Comparison of ENCODE assay signal across 21 cellular contexts in the genomic region with DNA sequence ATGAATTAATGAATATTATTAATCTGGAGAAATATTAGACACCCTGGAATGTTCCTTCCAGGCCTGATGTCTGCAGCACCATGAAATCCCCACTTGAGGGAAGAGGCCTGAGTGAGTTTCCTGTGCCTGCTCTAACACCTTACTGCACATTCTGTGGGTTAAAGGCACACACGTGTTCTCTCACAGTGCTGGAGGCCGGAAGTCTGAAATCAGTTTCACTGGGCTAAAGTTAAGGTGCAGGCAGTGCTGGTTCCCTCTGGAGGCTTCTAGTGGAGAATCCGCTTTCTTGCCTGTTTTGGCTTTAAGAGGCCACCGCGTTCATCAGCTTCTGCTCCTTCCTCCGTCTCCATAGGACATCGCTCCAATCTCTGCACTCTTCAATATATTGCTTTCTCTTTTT. TPM values are rescaled to one million over a fixed set of nuclear protein-coding genes. Genes with fewer than 3 reads are reported as not detected.
A peak's percentile ranks its signal among the peaks of the same experiment; 100 is the strongest.
DNase-seq lines count a peak whose midpoint lies in the region; ATAC-seq, FAIRE-seq and TF ChIP-seq lines count a peak whose summit lies in the region.
"Had no signal": no experiment of that assay in that cellular context is flagged by ENCODE, and none has a peak within 500 bp of the region (broad histone marks: within the 10 kb centered on the region; RNA-seq: fewer than 3 reads in every experiment).

No MANE protein-coding gene starts in this region.

- H3K27ac ChIP-seq in MM.1S (ENCODE audit: low read length): no peak overlapping the region
- no peak overlapping the region for H3K27ac ChIP-seq in colonic mucosa

- no peaks in the 10 kb centered on the region for H3K9me3 ChIP-seq in MM.1S (replicated peaks; ENCODE audit: insufficient read depth, low read length)
- no peaks in the 10 kb centered on the region for H3K9me3 ChIP-seq in colonic mucosa
- H3K9me3 ChIP-seq: HAP-1 had no signal

- H3K4me1 ChIP-seq in MM.1S (ENCODE audit: low read length) (0 out of 2 replicates have a peak, but pooled peaks cover 5% of the 10 kb centered on the region), colonic mucosa (no peaks in the 10 kb centered on the region)
- H3K4me1 ChIP-seq: HAP-1 had no signal

- H3K36me3 ChIP-seq in MM.1S (replicated peaks; ENCODE audit: insufficient read depth, low read length) (no peaks in the 10 kb centered on the region), colonic mucosa (no peaks in the 10 kb centered on the region)
- H3K36me3 ChIP-seq: HAP-1 had no signal

- no peak overlapping the region for H3K27ac Mint-ChIP-seq in effector memory CD8-positive, alpha-beta T cell
- H3K27ac Mint-ChIP-seq in type B pancreatic cell: no peak overlapping the region

- H3K36me3 Mint-ChIP-seq in effector memory CD8-positive, alpha-beta T cell (ENCODE audit: insufficient read depth): peaks cover 3% of the 10 kb centered on the region
- no peaks in the 10 kb centered on the region for H3K36me3 Mint-ChIP-seq in type B pancreatic cell
- H3K36me3 Mint-ChIP-seq: CD14-positive monocyte had no signal

- no peaks in the 10 kb centered on the region for H3F3A ChIP-seq in MM.1S (ENCODE audit: insufficient read depth, low read length)

- no peaks in the 10 kb centered on the region for H3K79me2 ChIP-seq in MM.1S (ENCODE audit: low read length)

- peaks cover 72 to 91% of the 10 kb centered on the region in 2 donors for H3K27me3 Mint-ChIP-seq in effector memory CD8-positive, alpha-beta T cell
- peaks cover 38% of the 10 kb centered on the region for H3K27me3 Mint-ChIP-seq in type B pancreatic cell

- intact Hi-C loops in colonic mucosa (cut with DNase I): no loop called here

- H3K4me3 Mint-ChIP-seq in effector memory CD8-positive, alpha-beta T cell: no peak overlapping the region
- H3K4me3 Mint-ChIP-seq in type B pancreatic cell: no peak overlapping the region
- H3K4me3 Mint-ChIP-seq: CD14-positive monocyte had no signal

- no peaks in the 10 kb centered on the region for H3K9me2 ChIP-seq in MM.1S (replicated peaks; ENCODE audit: insufficient read depth, low read length)

- H3K27me3 ChIP-seq in MM.1S (replicated peaks; ENCODE audit: insufficient read depth, low read length) (no peaks in the 10 kb centered on the region), colonic mucosa (no peaks in the 10 kb centered on the region)

- no peak overlapping the region for H3K4me2 ChIP-seq in MM.1S (ENCODE audit: low read depth, low read length)

- H3K9ac ChIP-seq in MM.1S (ENCODE audit: low read length) (no peak overlapping the region), colonic mucosa (ENCODE audit: low read depth in 2 of 2, low read length in 2 of 2) (no peak overlapping the region)

- no peak overlapping the region for H2AFZ ChIP-seq in MM.1S (ENCODE audit: low read length)

- H3K4me1 Mint-ChIP-seq in effector memory CD8-positive, alpha-beta T cell (ENCODE audit: low read depth in 2 of 2): peaks cover 0 to 7% of the 10 kb centered on the region in 2 donors
- peaks cover 18% of the 10 kb centered on the region for H3K4me1 Mint-ChIP-seq in type B pancreatic cell (ENCODE audit: unreplicated experiment)
- H3K4me1 Mint-ChIP-seq: CD14-positive monocyte had no signal

- H4K20me1 ChIP-seq in MM.1S (ENCODE audit: insufficient read depth, low read length): no peaks in the 10 kb centered on the region

- ATAC-seq in effector memory CD8-positive, alpha-beta T cell (replicated peaks): peak; percentile 40

- TF ChIP-seq CTCF in GM10266 (IDR thresholded peaks at IDR 0.05; ENCODE audit: control insufficient read depth, insufficient read depth, low read depth, missing control alignments) (no peak), MM.1S (IDR thresholded peaks at IDR 0.05; ENCODE audit: low read length) (no peak), colonic mucosa (IDR thresholded peaks at IDR 0.05) (no peak), type B pancreatic cell (conservative IDR thresholded peaks at IDR 0.05) (no peak)

- DNase-seq in GM10266 (ENCODE audit: extremely low spot score) (peak; percentile 27), GM18507 (ENCODE audit: extremely low spot score, insufficient read length, low read depth) (peak; percentile 12), MM.1S (peak; percentile 53), GM03348 (ENCODE audit: low spot score) (no peak), activated gamma-delta T cell treated with Interleukin-2 at 50 U/mL for 16 hours (no peak), colonic mucosa (no peak), type B pancreatic cell (ENCODE audit: extremely low spot score, unreplicated experiment) (no peak)
- no peak for DNase-seq in effector memory CD8-positive, alpha-beta T cell
- DNase-seq: ACHN; AML-193; NCI-H1417 treated with DMSO at 0.1 percent for 48 hours; NCI-H1930; NCI-H446; NCI-H69; NK-92 treated with Interleukin-12 subunit alpha and Interleukin-12 subunit beta, amount 100 ng/mL, for 24 hours; OCI-M1; SIG-M5 had no signal

- H3K9me3 Mint-ChIP-seq in effector memory CD8-positive, alpha-beta T cell: no peaks in the 10 kb centered on the region
- no peaks in the 10 kb centered on the region for H3K9me3 Mint-ChIP-seq in type B pancreatic cell

- no peak for FAIRE-seq in GM18507 (lab: Jason Lieb, UNC)
- FAIRE-seq: GM12892, HTR-8/SVneo had no signal

- H3K4me3 ChIP-seq in MM.1S (ENCODE audit: low read length) (no peak overlapping the region), colonic mucosa (no peak overlapping the region)
- H3K4me3 ChIP-seq: HAP-1 had no signal

RNA-seq across cellular contexts. Expression of a gene that starts 48.7 kb away (rescaled TPM):
- 10 to 100 TPM in 1 of 2 donors, 1 to 10 TPM in 1; 3.5 to 10.1 TPM for total RNA-seq in colonic mucosa
- total RNA-seq in type B pancreatic cell (ENCODE audit: low replicate concordance): 43.6 and 44.6 TPM in 2 replicates

Comparison
In these comparisons a context has a peak if more than half of its experiments do, and no peak if none do; other contexts are left out.
1. DNase-seq: peak in GM10266 (single experiment), GM18507 (single experiment) and MM.1S (single experiment); none in effector memory CD8-positive, alpha-beta T cell (0 of 3), GM03348 (single experiment), activated gamma-delta T cell treated with Interleukin-2 at 50 U/mL for 16 hours (single experiment), colonic mucosa (single experiment) and type B pancreatic cell (single experiment).